ENCODE assay signal across 1 cellular context in genomic region chr1:153305682-153306081, GRCh38.
TF ChIP-seq lines count a peak whose summit lies in the region.

No MANE protein-coding gene starts in this region.

TF ChIP-seq in GM23338, 12 proteins besides CTCF, POLR2A, EP300 and RAD21 (continued from another document):
- TF ChIP-seq REST (IDR thresholded peaks at IDR 0.05; ENCODE audit: unreplicated experiment) (no peak), ZNF462 (CRISPR knock-in tag; IDR thresholded peaks at IDR 0.05) (no peak), POLR2AphosphoS5 (IDR thresholded peaks at IDR 0.05; ENCODE audit: low read depth) (no peak), NANOG (IDR thresholded peaks at IDR 0.05; ENCODE audit: borderline replicate concordance) (no peak), EZH2 (IDR thresholded peaks at IDR 0.05; ENCODE audit: low read depth, unreplicated experiment) (no peak), CREB1 (CRISPR knock-in tag; IDR thresholded peaks at IDR 0.05; ENCODE audit: low read depth) (no peak)
